ENCODE assay signal across 12 cellular contexts in the genomic region with DNA sequence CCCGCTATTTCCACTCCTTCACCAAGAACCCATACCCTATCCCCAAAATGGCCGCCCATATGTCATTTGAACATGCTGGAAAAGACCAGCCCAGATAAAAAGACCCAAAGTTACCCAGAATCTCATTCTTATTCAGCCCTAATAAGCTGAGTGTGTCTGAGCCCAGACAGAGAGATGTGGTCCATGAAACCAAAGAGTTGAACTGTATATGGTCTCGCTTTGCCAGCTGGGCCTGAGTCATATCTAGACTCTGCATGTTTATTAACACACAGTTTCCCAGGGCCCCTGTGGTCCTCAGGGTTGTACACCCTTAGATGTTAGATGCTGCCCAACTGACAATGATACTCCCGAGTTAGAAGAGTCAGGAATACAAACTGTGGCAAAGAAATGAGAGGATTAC.
DNase-seq lines count a peak whose midpoint lies in the region; ATAC-seq and TF ChIP-seq lines count a peak whose summit lies in the region.
"Had no signal": no experiment of that assay in that cellular context is flagged by ENCODE, and none has a peak within 500 bp of the region (broad histone marks: within the 10 kb centered on the region; RNA-seq: fewer than 3 reads in every experiment).

No MANE protein-coding gene starts in this region.

- no peak overlapping the region for H3K23ac ChIP-seq in IMR-90 (ENCODE audit: low read depth, low read length)

- H4K5ac ChIP-seq in IMR-90 (ENCODE audit: low read depth, low read length) = no peak overlapping the region

- CTCF ChIA-PET in IMR-90 (lab: Yijun Ruan, JAX) = interaction anchor here (0.9 kb wide), 1 partner anchor 34 kb away, joined by 3 read pairs; no protein-coding TSS in a partner anchor

- H3K4ac ChIP-seq in IMR-90 (ENCODE audit: low read depth, low read length) = no peak overlapping the region

- no peak for TF ChIP-seq POLR2A in IMR-90 (IDR thresholded peaks at IDR 0.05; ENCODE audit: low read depth, low read length)

- H3K9me3 Mint-ChIP-seq in activated T-cell treated with anti-CD3 and anti-CD28 coated beads, Interleukin-2, amount 50 U/mL, for 72 hours = no peaks in the 10 kb centered on the region
- H3K9me3 Mint-ChIP-seq in activated T-cell treated with anti-CD3 and anti-CD28 coated beads, Interleukin-2, amount 50 U/mL, for 4 hours = no peaks in the 10 kb centered on the region
- H3K9me3 Mint-ChIP-seq: activated T-helper 1 cell treated with anti-CD3 and anti-CD28 coated beads, Interleukin-12 subunit alpha, Interleukin-12 subunit beta, Interleukin-2, Interleukin-4 antibody, amounts not matched to agents 30 ng/mL and 10 ng/mL and 1 ng/mL, durations not matched to agents 14 hours and 24 hours and 36 hours had no signal

- H3K9me1 ChIP-seq in IMR-90 (ENCODE audit: insufficient read depth, low read length) = no peaks in the 10 kb centered on the region

- no CpG with 5 or more reads among the region's 4 CpGs for WGBS in IMR-90 (ENCODE audit: extremely low coverage in 2 of 2, insufficient read length in 1 of 2), 2 experiments

- no peak overlapping the region for H3K4me2 ChIP-seq in IMR-90 (ENCODE audit: low read depth, low read length)
- H3K4me2 ChIP-seq: A549 had no signal

- peak in 1 of 2 donors; percentile 5 for DNase-seq in activated T-cell treated with anti-CD3 and anti-CD28 coated beads, Interleukin-2, amount 50 U/mL, for 72 hours
- DNase-seq in activated T-cell treated with anti-CD3 and anti-CD28 coated beads, Interleukin-2, amount 50 U/mL, for 4 hours = no peak
- DNase-seq in IMR-90 (peak; percentile 0), germinal center (ENCODE audit: low spot score) (no peak), posterior vena cava (ENCODE audit: low spot score) (no peak), NCI-H2171 treated with DMSO at 0.1 percent for 48 hours (lab: John Stamatoyannopoulos, UW) (no peak), DMS153 (lab: John Stamatoyannopoulos, UW) (no peak)
- DNase-seq: heart left ventricle, PC-3 had no signal

- no peaks in the 10 kb centered on the region for H3K9me3 ChIP-seq in IMR-90 (ENCODE audit: control insufficient read depth, insufficient read depth, low read length)
- H3K9me3 ChIP-seq: A549, heart left ventricle had no signal

- H3K36me3 Mint-ChIP-seq in activated T-cell treated with anti-CD3 and anti-CD28 coated beads, Interleukin-2, amount 50 U/mL, for 72 hours (ENCODE audit: insufficient read depth in 2 of 2) = no peaks in the 10 kb centered on the region
- no peaks in the 10 kb centered on the region for H3K36me3 Mint-ChIP-seq in activated T-cell treated with anti-CD3 and anti-CD28 coated beads, Interleukin-2, amount 50 U/mL, for 4 hours (ENCODE audit: insufficient read depth)

- no peak overlapping the region for H3K4me3 ChIP-seq in IMR-90 (ENCODE audit: insufficient read depth, low read depth, low read length)
- H3K4me3 ChIP-seq: A549, heart left ventricle had no signal

- H3K27me3 Mint-ChIP-seq in activated T-cell treated with anti-CD3 and anti-CD28 coated beads, Interleukin-2, amount 50 U/mL, for 72 hours (ENCODE audit: low read depth) = no peaks in the 10 kb centered on the region
- H3K27me3 Mint-ChIP-seq in activated T-cell treated with anti-CD3 and anti-CD28 coated beads, Interleukin-2, amount 50 U/mL, for 4 hours (ENCODE audit: low read depth) = no peaks in the 10 kb centered on the region

- no peak overlapping the region for H2BK5ac ChIP-seq in IMR-90 (ENCODE audit: low read depth, low read length, poor library complexity, severe bottlenecking)

- BruUV-seq in IMR-90 (replicated peaks; lab: Mats Ljungman, UMichigan) = no TSS peak

- H2AFZ ChIP-seq in IMR-90 (replicated peaks; ENCODE audit: low read length, poor library complexity) = no peak overlapping the region

- H3K4me3 Mint-ChIP-seq in activated T-cell treated with anti-CD3 and anti-CD28 coated beads, Interleukin-2, amount 50 U/mL, for 72 hours = no peak overlapping the region
- no peak overlapping the region for H3K4me3 Mint-ChIP-seq in activated T-cell treated with anti-CD3 and anti-CD28 coated beads, Interleukin-2, amount 50 U/mL, for 4 hours
- H3K4me3 Mint-ChIP-seq: activated T-helper 1 cell treated with anti-CD3 and anti-CD28 coated beads, Interleukin-12 subunit alpha, Interleukin-12 subunit beta, Interleukin-2, Interleukin-4 antibody, amounts not matched to agents 30 ng/mL and 10 ng/mL and 1 ng/mL, durations not matched to agents 14 hours and 24 hours and 36 hours had no signal

- H2AK9ac ChIP-seq in IMR-90 (replicated peaks; ENCODE audit: low read depth, low read length, poor library complexity) = no peak overlapping the region

- no peak overlapping the region for H2BK20ac ChIP-seq in IMR-90 (ENCODE audit: low read depth, low read length)

- no peak for TF ChIP-seq RAD21 in IMR-90 (IDR thresholded peaks at IDR 0.05; ENCODE audit: low read length)

- in situ Hi-C loops in IMR-90 (cut with MboI; ENCODE audit: low sequenced_read_pairs) = no loop called here

- H4K91ac ChIP-seq in IMR-90 (ENCODE audit: insufficient read depth, low read depth, low read length) = no peak overlapping the region

- H3K18ac ChIP-seq in IMR-90 (ENCODE audit: low read depth, low read length) = no peak overlapping the region

- no peak overlapping the region for H2BK120ac ChIP-seq in IMR-90 (ENCODE audit: low read depth, low read length)

- H3K27ac ChIP-seq in IMR-90 (ENCODE audit: insufficient read depth, low read length) = no peak overlapping the region
- H3K27ac ChIP-seq: A549, heart left ventricle had no signal

- H3K14ac ChIP-seq in IMR-90 (replicated peaks; ENCODE audit: low read depth, low read length) = no peak overlapping the region

- H3K79me1 ChIP-seq in IMR-90 (ENCODE audit: low read depth in 1 of 2, low read length in 2 of 2) = no peaks in the 10 kb centered on the region

- no peaks in the 10 kb centered on the region for H4K20me1 ChIP-seq in IMR-90 (ENCODE audit: insufficient read depth, low read length)

- no peak overlapping the region for H2BK15ac ChIP-seq in IMR-90 (ENCODE audit: low read depth, low read length)

- dilution Hi-C loops in IMR-90 (cut with HindIII; ENCODE audit: low sequenced_read_pairs, unreplicated experiment) = no loop called here

- intact Hi-C loops in IMR-90 (cut with micrococcal nuclease) = no loop called here
- intact Hi-C loops in posterior vena cava (cut with DNase I) = no loop called here

- H3K27me3 ChIP-seq in IMR-90 (ENCODE audit: control insufficient read depth, insufficient read depth, low read length) = no peaks in the 10 kb centered on the region
- H3K27me3 ChIP-seq: heart left ventricle had no signal

- peak; percentile 28 to 58 for ATAC-seq in activated T-cell treated with anti-CD3 and anti-CD28 coated beads, Interleukin-2, amount 50 U/mL, for 72 hours (replicated peaks in 1 of 2)
- ATAC-seq in activated T-cell treated with anti-CD3 and anti-CD28 coated beads, Interleukin-2, amount 50 U/mL, for 4 hours = no peak
- ATAC-seq in HG02870 (IDR thresholded peaks at IDR 0.05; ENCODE audit: unreplicated experiment) (peak; percentile 86), IMR-90 (ENCODE audit: low read depth) (no peak)
- ATAC-seq: A549, heart left ventricle, PC-3 had no signal

- H3K4me1 Mint-ChIP-seq in activated T-cell treated with anti-CD3 and anti-CD28 coated beads, Interleukin-2, amount 50 U/mL, for 72 hours (ENCODE audit: low read depth) = peaks cover 26% of the 10 kb centered on the region
- H3K4me1 Mint-ChIP-seq in activated T-cell treated with anti-CD3 and anti-CD28 coated beads, Interleukin-2, amount 50 U/mL, for 4 hours (ENCODE audit: low read depth) = peaks cover 2% of the 10 kb centered on the region

- no peak overlapping the region for H3K56ac ChIP-seq in IMR-90 (ENCODE audit: extremely low read depth, insufficient read depth, low read length)

- no peaks in the 10 kb centered on the region for H3K4me1 ChIP-seq in IMR-90 (ENCODE audit: control insufficient read depth, insufficient read depth, low read length)
- H3K4me1 ChIP-seq: heart left ventricle had no signal

- H3K27ac Mint-ChIP-seq in activated T-cell treated with anti-CD3 and anti-CD28 coated beads, Interleukin-2, amount 50 U/mL, for 72 hours = no peak overlapping the region
- H3K27ac Mint-ChIP-seq: activated T-helper 1 cell treated with anti-CD3 and anti-CD28 coated beads, Interleukin-12 subunit alpha, Interleukin-12 subunit beta, Interleukin-2, Interleukin-4 antibody, amounts not matched to agents 30 ng/mL and 10 ng/mL and 1 ng/mL, durations not matched to agents 14 hours and 24 hours and 36 hours had no signal

- no peaks in the 10 kb centered on the region for H3K36me3 ChIP-seq in IMR-90 (ENCODE audit: control insufficient read depth, insufficient read depth, low read length)
- H3K36me3 ChIP-seq: heart left ventricle had no signal

- H4K8ac ChIP-seq in IMR-90 (ENCODE audit: low read depth in 2 of 2, low read length in 2 of 2) = no peak overlapping the region

- H3K9ac ChIP-seq in IMR-90 (ENCODE audit: low read depth, low read length) = no peak overlapping the region

- no peak for TF ChIP-seq CTCF in IMR-90 (conservative IDR thresholded peaks at IDR 0.05; ENCODE audit: low read depth, low read length)

- H2AK5ac ChIP-seq in IMR-90 (ENCODE audit: low read depth, low read length) = no peak overlapping the region

- POLR2A ChIA-PET in IMR-90 (lab: Charles Lee; ENCODE audit: unreplicated experiment) = no interaction called here

TF ChIP-seq in IMR-90, 13 proteins besides CTCF, POLR2A, EP300 and RAD21 (continues in another document):
- TF ChIP-seq RCOR1 (IDR thresholded peaks at IDR 0.05; ENCODE audit: insufficient replicate concordance, low read length) (no peak), FOS (IDR thresholded peaks at IDR 0.05; ENCODE audit: low read depth, low read length) (no peak), RFX5 (IDR thresholded peaks at IDR 0.05; ENCODE audit: low read depth, low read length) (no peak), MXI1 (IDR thresholded peaks at IDR 0.05; ENCODE audit: borderline replicate concordance, low read depth, low read length) (no peak), MAFK (IDR thresholded peaks at IDR 0.05; ENCODE audit: low read depth, low read length) (no peak), NFE2L2 (IDR thresholded peaks at IDR 0.05; ENCODE audit: low read depth, low read length) (no peak), CEBPB (IDR thresholded peaks at IDR 0.05; ENCODE audit: low read depth, low read length) (no peak), BHLHE40 (IDR thresholded peaks at IDR 0.05; ENCODE audit: low read depth, low read length) (no peak)
- TF ChIP-seq, protein P1, sequence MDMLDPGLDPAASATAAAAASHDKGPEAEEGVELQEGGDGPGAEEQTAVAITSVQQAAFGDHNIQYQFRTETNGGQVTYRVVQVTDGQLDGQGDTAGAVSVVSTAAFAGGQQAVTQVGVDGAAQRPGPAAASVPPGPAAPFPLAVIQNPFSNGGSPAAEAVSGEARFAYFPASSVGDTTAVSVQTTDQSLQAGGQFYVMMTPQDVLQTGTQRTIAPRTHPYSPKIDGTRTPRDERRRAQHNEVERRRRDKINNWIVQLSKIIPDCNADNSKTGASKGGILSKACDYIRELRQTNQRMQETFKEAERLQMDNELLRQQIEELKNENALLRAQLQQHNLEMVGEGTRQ (IDR thresholded peaks at IDR 0.05; ENCODE audit: low read depth, low read length) = no peak

Comparison
In these comparisons a context has a peak if more than half of its experiments do, and no peak if none do; other contexts are left out.
1. ATAC-seq: peak in activated T-cell treated with anti-CD3 and anti-CD28 coated beads, Interleukin-2, amount 50 U/mL, for 72 hours (2 of 2) and HG02870 (single experiment); none in activated T-cell treated with anti-CD3 and anti-CD28 coated beads, Interleukin-2, amount 50 U/mL, for 4 hours (0 of 2) and IMR-90 (single experiment).